In the genomic region with DNA sequence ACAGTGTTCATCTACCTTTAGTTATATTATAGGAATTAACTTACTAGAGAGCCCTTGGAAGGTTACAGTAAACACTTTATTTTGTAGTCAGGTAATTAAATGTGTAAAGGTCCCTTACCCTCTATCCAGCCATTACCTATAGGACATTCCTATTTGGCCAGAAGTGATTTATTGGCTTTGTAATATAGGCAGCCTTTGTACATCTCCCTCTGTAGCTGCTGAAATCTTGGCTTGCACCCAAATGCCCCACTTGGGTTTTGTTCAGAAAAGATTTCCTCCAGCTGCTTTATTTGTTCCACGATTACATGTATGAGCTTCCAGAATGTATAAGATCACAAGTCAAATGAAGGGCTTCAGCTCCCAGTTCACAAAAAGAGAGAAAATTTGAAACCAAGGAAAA, we compare ENCODE assay signal across 22 cellular contexts.
A peak's percentile ranks its signal among the peaks of the same experiment; 100 is the strongest.
DNase-seq lines count a peak whose midpoint lies in the region; ATAC-seq and TF ChIP-seq lines count a peak whose summit lies in the region.
"Had no signal": no experiment of that assay in that cellular context is flagged by ENCODE, and none has a peak within 500 bp of the region (broad histone marks: within the 10 kb centered on the region; RNA-seq: fewer than 3 reads in every experiment).

No MANE protein-coding gene starts in this region.

- H3K4me1 Mint-ChIP-seq in nephron = peaks cover 20% of the 10 kb centered on the region
- H3K4me1 Mint-ChIP-seq: activated B cell treated with CpG ODN at 0.5 μM for 24 hours; naive thymus-derived CD4-positive, alpha-beta T cell had no signal

- no peaks in the 10 kb centered on the region for H3K9me3 Mint-ChIP-seq in nephron
- H3K9me3 Mint-ChIP-seq: activated CD8-positive, alpha-beta T cell treated with anti-CD3 and anti-CD28 coated beads for 36 hours; activated naive CD8-positive, alpha-beta T cell treated with anti-CD3 and anti-CD28 coated beads, Interleukin-2, amount 10 ng/mL, durations not matched to agents 7 days and 5 days had no signal

- CTCF ChIA-PET in HEK293 (lab: Yijun Ruan, JAX) = interaction anchor here (0.9 kb wide), 1 partner anchor 64 kb away, joined by 3 read pairs; no protein-coding TSS in a partner anchor

- H3K36me3 ChIP-seq in HEK293 (ENCODE audit: control insufficient read depth in 2 of 2, insufficient read depth in 1 of 2, low read length in 2 of 2) (no peaks in the 10 kb centered on the region), suprapubic skin (no peaks in the 10 kb centered on the region)
- H3K36me3 ChIP-seq: brain microvascular endothelial cell, vagina had no signal

- H3K4me1 ChIP-seq in HEK293 (ENCODE audit: control insufficient read depth, insufficient read depth, low read length) (peaks cover 3% of the 10 kb centered on the region; the same call in 1 of the 2 replicates), suprapubic skin (peaks cover 10% of the 10 kb centered on the region)
- H3K4me1 ChIP-seq: vagina had no signal

- H3K36me3 Mint-ChIP-seq in nephron (ENCODE audit: low read depth) = no peaks in the 10 kb centered on the region
- H3K36me3 Mint-ChIP-seq: activated naive CD8-positive, alpha-beta T cell treated with anti-CD3 and anti-CD28 coated beads, Interleukin-2, amount 10 ng/mL, durations not matched to agents 7 days and 5 days; naive thymus-derived CD4-positive, alpha-beta T cell had no signal

- H3K27ac ChIP-seq in HEK293 (ENCODE audit: extremely low read depth, low read depth, low read length) (no peak overlapping the region), suprapubic skin (no peak overlapping the region)
- H3K27ac ChIP-seq: brain microvascular endothelial cell, coronary artery, skin epidermis, vagina had no signal

- 55% methylated on average over 1 of the region's 1 CpG for WGBS in suprapubic skin

- no peaks in the 10 kb centered on the region for H3K27me3 Mint-ChIP-seq in nephron (ENCODE audit: low read depth)
- H3K27me3 Mint-ChIP-seq: activated B cell treated with CpG ODN at 0.5 μM for 24 hours; activated CD8-positive, alpha-beta T cell treated with anti-CD3 and anti-CD28 coated beads for 36 hours had no signal

- DNase-seq in NCI-H146 treated with DMSO at 0.1 percent for 48 hours (lab: John Stamatoyannopoulos, UW; ENCODE audit: unreplicated experiment) = peak; percentile 22
- peak; percentile 93 for DNase-seq in NCI-H748 treated with DMSO at 0.1 percent for 48 hours (lab: John Stamatoyannopoulos, UW)
- no peak for DNase-seq in SW480 (ENCODE audit: low spot score)
- no peak for DNase-seq in suprapubic skin (ENCODE audit: low spot score in 2 of 2)
- DNase-seq: activated B cell treated with CpG ODN at 0.5 μM for 24 hours; activated CD8-positive, alpha-beta T cell treated with anti-CD3 and anti-CD28 coated beads for 36 hours; activated naive CD8-positive, alpha-beta T cell treated with anti-CD3 and anti-CD28 coated beads, Interleukin-2, amount 10 ng/mL, durations not matched to agents 7 days and 5 days; AML-193; brain microvascular endothelial cell; foreskin fibroblast; hypothalamus; naive thymus-derived CD4-positive, alpha-beta T cell; posterior cingulate gyrus; stimulated activated CD4-positive, alpha-beta T cell treated with anti-CD3 and anti-CD28 coated beads, Interleukin-4, amount 100 ng/mL, for 24 hours; T-helper 2 cell had no signal

- H3K4me3 Mint-ChIP-seq in nephron = no peak overlapping the region
- H3K4me3 Mint-ChIP-seq: activated B cell treated with CpG ODN at 0.5 μM for 24 hours; activated CD8-positive, alpha-beta T cell treated with anti-CD3 and anti-CD28 coated beads for 36 hours; activated naive CD8-positive, alpha-beta T cell treated with anti-CD3 and anti-CD28 coated beads, Interleukin-2, amount 10 ng/mL, durations not matched to agents 7 days and 5 days; naive thymus-derived CD4-positive, alpha-beta T cell had no signal

- H3K4me3 ChIP-seq in HEK293 (ENCODE audit: low read depth, low read length) (no peak overlapping the region), suprapubic skin (no peak overlapping the region)
- H3K4me3 ChIP-seq: coronary artery, skin epidermis, vagina had no signal

- no peak for TF ChIP-seq EP300 in suprapubic skin (IDR thresholded peaks at IDR 0.05)

- POLR2A ChIA-PET in HEK293 (lab: Yijun Ruan, JAX) = no interaction called here

- H3K9me3 ChIP-seq in HEK293 (ENCODE audit: control insufficient read depth, insufficient read depth, low read depth, low read length) = no peaks in the 10 kb centered on the region
- H3K9me3 ChIP-seq in suprapubic skin = no peaks in the 10 kb centered on the region
- H3K9me3 ChIP-seq: vagina had no signal

- no peaks in the 10 kb centered on the region for H3K27me3 ChIP-seq in suprapubic skin
- H3K27me3 ChIP-seq: brain microvascular endothelial cell, vagina had no signal

- peak overlapping the region; percentile 66 to 69 (median 67) for H3K27ac Mint-ChIP-seq in nephron
- H3K27ac Mint-ChIP-seq: activated B cell treated with CpG ODN at 0.5 μM for 24 hours; activated CD8-positive, alpha-beta T cell treated with anti-CD3 and anti-CD28 coated beads for 36 hours; activated naive CD8-positive, alpha-beta T cell treated with anti-CD3 and anti-CD28 coated beads, Interleukin-2, amount 10 ng/mL, durations not matched to agents 7 days and 5 days; naive thymus-derived CD4-positive, alpha-beta T cell had no signal

- TF ChIP-seq CTCF in HEK293 (tag by site-specific recombination; IDR thresholded peaks at IDR 0.05) = no peak
- no peak for TF ChIP-seq CTCF in nephron (IDR thresholded peaks at IDR 0.05; ENCODE audit: unreplicated experiment in 3 of 3)
- TF ChIP-seq CTCF in suprapubic skin (IDR thresholded peaks at IDR 0.05) = no peak

- no peak for ATAC-seq in GM21723 (IDR thresholded peaks at IDR 0.05; ENCODE audit: unreplicated experiment)
- ATAC-seq: activated CD8-positive, alpha-beta T cell treated with anti-CD3 and anti-CD28 coated beads for 36 hours; naive thymus-derived CD4-positive, alpha-beta T cell; Right ventricle myocardium inferior had no signal

- TF ChIP-seq POLR2A in suprapubic skin (IDR thresholded peaks at IDR 0.05) = no peak

TF ChIP-seq in HEK293, 187 proteins besides CTCF, POLR2A, EP300 and RAD21:
- TF ChIP-seq BCL6B (tag by site-specific recombination; IDR thresholded peaks at IDR 0.05) (peak; percentile 58), ZBTB20 (tag by site-specific recombination; IDR thresholded peaks at IDR 0.05) (no peak)
- TF ChIP-seq, protein P1, sequence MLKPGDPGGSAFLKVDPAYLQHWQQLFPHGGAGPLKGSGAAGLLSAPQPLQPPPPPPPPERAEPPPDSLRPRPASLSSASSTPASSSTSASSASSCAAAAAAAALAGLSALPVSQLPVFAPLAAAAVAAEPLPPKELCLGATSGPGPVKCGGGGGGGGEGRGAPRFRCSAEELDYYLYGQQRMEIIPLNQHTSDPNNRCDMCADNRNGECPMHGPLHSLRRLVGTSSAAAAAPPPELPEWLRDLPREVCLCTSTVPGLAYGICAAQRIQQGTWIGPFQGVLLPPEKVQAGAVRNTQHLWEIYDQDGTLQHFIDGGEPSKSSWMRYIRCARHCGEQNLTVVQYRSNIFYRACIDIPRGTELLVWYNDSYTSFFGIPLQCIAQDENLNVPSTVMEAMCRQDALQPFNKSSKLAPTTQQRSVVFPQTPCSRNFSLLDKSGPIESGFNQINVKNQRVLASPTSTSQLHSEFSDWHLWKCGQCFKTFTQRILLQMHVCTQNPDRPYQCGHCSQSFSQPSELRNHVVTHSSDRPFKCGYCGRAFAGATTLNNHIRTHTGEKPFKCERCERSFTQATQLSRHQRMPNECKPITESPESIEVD (tag by site-specific recombination; IDR thresholded peaks at IDR 0.05) = 0 out of 2 replicates have a peak, but pooled peaks have one; percentile 6

Comparison
In these comparisons a context has a peak if more than half of its experiments do, and no peak if none do; other contexts are left out.
1. DNase-seq: peak in NCI-H146 treated with DMSO at 0.1 percent for 48 hours (single experiment) and NCI-H748 treated with DMSO at 0.1 percent for 48 hours (single experiment); none in SW480 (single experiment) and suprapubic skin (0 of 2).